In the genomic region with DNA sequence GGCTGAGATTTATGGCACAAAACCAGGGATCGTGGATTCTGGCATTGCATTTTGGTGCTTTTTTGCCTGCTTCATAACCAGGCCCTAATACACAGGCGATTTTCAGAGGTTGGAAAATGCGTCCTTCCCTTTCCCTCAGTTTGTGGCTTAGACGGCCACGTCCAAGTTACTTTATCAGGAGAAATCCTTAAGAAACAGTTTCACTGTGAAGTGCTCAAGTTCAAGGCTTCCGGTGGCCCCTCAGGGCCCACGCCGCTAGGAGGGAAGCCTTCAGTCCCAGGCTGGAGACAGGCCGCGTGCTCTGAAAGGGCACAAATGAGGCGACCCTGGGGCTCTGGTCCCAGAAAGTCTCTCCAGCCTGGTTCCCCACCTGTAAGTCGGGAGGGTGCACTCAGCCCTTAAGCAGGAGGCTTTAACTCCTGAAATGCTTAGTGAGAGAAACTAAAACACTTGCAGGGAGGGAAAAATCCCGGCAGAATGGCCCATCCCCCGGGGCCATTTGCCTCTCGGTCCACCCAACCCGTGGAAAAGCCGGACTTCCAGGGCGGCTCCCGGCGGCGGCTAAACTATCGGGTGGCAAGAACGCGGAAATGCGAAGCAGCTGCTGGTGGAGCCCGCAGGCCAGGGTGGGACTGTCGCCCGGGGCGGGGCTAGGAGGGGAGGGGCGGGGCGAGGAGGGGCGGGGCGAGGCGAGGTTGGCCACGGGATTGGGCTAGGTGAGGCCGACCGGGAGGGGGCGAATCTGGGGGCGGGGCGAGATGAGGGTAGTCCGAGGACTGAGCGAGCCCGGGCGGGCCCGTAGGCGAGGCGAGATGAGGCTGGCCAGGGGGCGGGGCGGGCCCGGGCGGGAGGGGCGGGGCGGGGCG, we compare ENCODE assay signal across 8 cellular contexts. TPM values are rescaled to one million over a fixed set of nuclear protein-coding genes. Genes with fewer than 3 reads are reported as not detected.
DNase-seq lines count a peak whose midpoint lies in the region; ATAC-seq and TF ChIP-seq lines count a peak whose summit lies in the region.

No MANE protein-coding gene starts in this region.

- H3K9me3 Mint-ChIP-seq in brain = peaks cover 0 to 4% (median 0%) of the 10 kb centered on the region in 5 experiments

- H3K27ac Mint-ChIP-seq in brain = peak overlapping the region in 3 of 5 experiments; percentile 48 to 81 (median 63)

- H3K36me3 ChIP-seq in ACC112 (ENCODE audit: insufficient read depth, low read length) (no peaks in the 10 kb centered on the region), iPS-18a (ENCODE audit: control insufficient read depth, low read depth, low read length) (no peaks in the 10 kb centered on the region), skeletal muscle satellite cell (ENCODE audit: insufficient read depth, low read length) (no peaks in the 10 kb centered on the region)

- peaks cover 10% of the 10 kb centered on the region for H3K4me1 ChIP-seq in ACC112 (ENCODE audit: control insufficient read depth, insufficient read depth, low read length, unreplicated experiment)
- H3K4me1 ChIP-seq in iPS-18a (ENCODE audit: control insufficient read depth, low read depth, low read length) = peaks cover 6% of the 10 kb centered on the region
- peaks cover 12% of the 10 kb centered on the region for H3K4me1 ChIP-seq in skeletal muscle satellite cell (ENCODE audit: control insufficient read depth, insufficient read depth, low read length)

- H3K9ac ChIP-seq in iPS-18a (ENCODE audit: low read length) (peak overlapping the region; percentile 34), skeletal muscle satellite cell (ENCODE audit: low read depth, low read length) (peak overlapping the region; percentile 92)

- peaks cover 4% of the 10 kb centered on the region for H3K27me3 Mint-ChIP-seq in brain

- peak overlapping the region; percentile 100 for H3K4me2 ChIP-seq in skeletal muscle satellite cell (ENCODE audit: low read length)

- H3K27me3 ChIP-seq in ACC112 (ENCODE audit: insufficient read depth, low read length) (no peaks in the 10 kb centered on the region), iPS-18a (ENCODE audit: control insufficient read depth, insufficient read depth, low read length) (peaks cover 21% of the 10 kb centered on the region), skeletal muscle satellite cell (ENCODE audit: control insufficient read depth, insufficient read depth, low read length) (peaks cover 11% of the 10 kb centered on the region)

- H3K4me3 Mint-ChIP-seq in brain = peak overlapping the region; percentile 73 to 81 (median 79)

- peak; percentile 61 for ATAC-seq in GM18867 (IDR thresholded peaks at IDR 0.05; ENCODE audit: unreplicated experiment)
- ATAC-seq in HG03095 (IDR thresholded peaks at IDR 0.05; ENCODE audit: unreplicated experiment) = peak; percentile 70

- H3K9me3 ChIP-seq in iPS-18a (ENCODE audit: control insufficient read depth, low read depth, low read length) (no peaks in the 10 kb centered on the region), skeletal muscle satellite cell (replicated peaks; ENCODE audit: low read length) (no peaks in the 10 kb centered on the region)

- DNase-seq in NCI-H2107 treated with DMSO at 0.1 percent for 48 hours (lab: John Stamatoyannopoulos, UW; ENCODE audit: unreplicated experiment) (peak; percentile 70), UCSD-AML1 (lab: John Stamatoyannopoulos, UW; ENCODE audit: unreplicated experiment) (peak; percentile 97)

- H2AFZ ChIP-seq in ACC112 (ENCODE audit: low read length, unreplicated experiment) = peak overlapping the region; percentile 100

- no peaks in the 10 kb centered on the region for H3K79me2 ChIP-seq in ACC112 (ENCODE audit: control insufficient read depth, insufficient read depth, low read length, unreplicated experiment)

- H3K27ac ChIP-seq in ACC112 (ENCODE audit: low read depth, low read length) (peak overlapping the region; percentile 69), iPS-18a (ENCODE audit: low read length) (no peak overlapping the region)

- no peaks in the 10 kb centered on the region for H3K36me3 Mint-ChIP-seq in brain

- no peak for TF ChIP-seq CTCF in brain (conservative IDR thresholded peaks at IDR 0.05)

- H3K4me3 ChIP-seq in ACC112 (ENCODE audit: low read depth, low read length) = peak overlapping the region; percentile 86
- H3K4me3 ChIP-seq in iPS-18a (ENCODE audit: low read length) = peak overlapping the region; percentile 62
- peak overlapping the region; percentile 80 for H3K4me3 ChIP-seq in skeletal muscle satellite cell (ENCODE audit: low read length)

- H3K4me1 Mint-ChIP-seq in brain = peaks cover 12% of the 10 kb centered on the region

RNA-seq across cellular contexts. Expression of a gene that starts 0.6 kb away (rescaled TPM):
- 4.1 TPM for polyA plus RNA-seq in brain (ENCODE audit: insufficient read depth, low read depth, low replicate concordance)
- 29.4 and 38.9 TPM in 2 replicates for total RNA-seq in skeletal muscle satellite cell (2012; rRNA removed)
